ENCODE assay signal across 28 cellular contexts in the genomic region with DNA sequence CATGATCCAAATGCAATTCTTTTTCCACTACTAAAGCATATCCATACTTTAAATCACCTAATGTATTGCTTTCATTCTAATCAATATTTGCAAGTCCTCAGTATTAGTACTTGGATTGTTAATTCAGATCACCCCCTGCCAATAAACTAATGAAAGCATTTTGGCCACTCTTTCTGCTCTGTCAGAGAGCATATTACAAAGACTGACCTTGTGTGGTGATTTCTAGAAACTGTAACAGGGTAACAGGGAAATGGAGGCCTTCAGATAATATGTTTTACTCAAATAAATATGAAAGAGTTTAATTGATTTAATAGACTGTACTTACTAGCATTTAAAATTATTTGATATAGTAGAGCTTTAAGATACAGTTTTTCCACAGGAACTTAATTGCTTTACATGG.
"Had no signal": no experiment of that assay in that cellular context is flagged by ENCODE, and none has a peak within 500 bp of the region (broad histone marks: within the 10 kb centered on the region; RNA-seq: fewer than 3 reads in every experiment).

No MANE protein-coding gene starts in this region.

- H3K9me3 Mint-ChIP-seq: mesothelial cell of epicardium, neural crest cell had no signal

- H3K27me3 ChIP-seq: esophagus squamous epithelium, heart right ventricle, left lung, right atrium auricular region, stomach, thyroid gland, vagina had no signal

- H3K27ac ChIP-seq: esophagus squamous epithelium, heart right ventricle, left lung, prostate gland, right atrium auricular region, stomach, thyroid gland, vagina had no signal

- H3K9me3 ChIP-seq: esophagus squamous epithelium, heart right ventricle, mucosa of descending colon, prostate gland, right atrium auricular region, stomach, thyroid gland, vagina had no signal

- H3K27ac Mint-ChIP-seq: effector memory CD8-positive, alpha-beta T cell; mesothelial cell of epicardium; naive B cell; natural killer cell treated with Interleukin-12 subunit alpha and Interleukin-12 subunit beta and Interleukin-15 and Interleukin-18, amount 100 ng/mL, for 72 hours had no signal

- H3K27me3 Mint-ChIP-seq: effector memory CD8-positive, alpha-beta T cell; naive B cell; natural killer cell treated with Interleukin-12 subunit alpha and Interleukin-12 subunit beta and Interleukin-15 and Interleukin-18, amount 100 ng/mL, for 72 hours had no signal

- H3K36me3 Mint-ChIP-seq: mesothelial cell of epicardium; naive B cell; natural killer cell treated with Interleukin-12 subunit alpha and Interleukin-12 subunit beta and Interleukin-15 and Interleukin-18, amount 100 ng/mL, for 72 hours had no signal

- H3K4me3 Mint-ChIP-seq: effector memory CD8-positive, alpha-beta T cell; mesothelial cell of epicardium; natural killer cell treated with Interleukin-12 subunit alpha and Interleukin-12 subunit beta and Interleukin-15 and Interleukin-18, amount 100 ng/mL, for 72 hours; neural crest cell had no signal

- H3K4me2 ChIP-seq: smooth muscle cell had no signal

- DNase-seq: effector memory CD8-positive, alpha-beta T cell; erythroblast; esophagus squamous epithelium; foreskin melanocyte; glutamatergic neuron; heart right ventricle; hippocampal formation; left cardiac atrium; left lung; mesenchymal stem cell; mucosa of descending colon; naive B cell; stimulated activated CD4-positive, alpha-beta T cell treated with anti-CD3 and anti-CD28 coated beads, Interleukin-12 subunit alpha, Interleukin-12 subunit beta, amount 100 ng/mL, for 4 hours; stimulated activated CD4-positive, alpha-beta T cell treated with anti-CD3 and anti-CD28 coated beads, Interleukin-1b, Interleukin-23, amount 100 ng/mL, for 48 hours; stimulated activated CD4-positive, alpha-beta T cell treated with anti-CD3 and anti-CD28 coated beads, Interleukin-4, amount 100 ng/mL, for 1 hour; stimulated activated CD8-positive, alpha-beta memory T cell treated with anti-CD3 and anti-CD28 coated beads, Interleukin-4, amount 100 ng/mL, for 48 hours; stimulated activated naive CD4-positive, alpha-beta T cell treated with Interleukin-2 at 50 U/mL for 16 hours; stomach; thyroid gland; trophoblast cell had no signal

- H3K36me3 ChIP-seq: esophagus squamous epithelium, heart right ventricle, left lung, prostate gland, right atrium auricular region, stomach, thyroid gland, vagina had no signal

- H3K4me1 Mint-ChIP-seq: naive B cell had no signal

- H3K4me1 ChIP-seq: esophagus squamous epithelium, heart right ventricle, left lung, prostate gland, right atrium auricular region, stomach, thyroid gland, vagina had no signal

- ATAC-seq: effector memory CD8-positive, alpha-beta T cell; heart right ventricle; left cardiac atrium; left lung; mucosa of descending colon; natural killer cell treated with Interleukin-12 subunit alpha and Interleukin-12 subunit beta and Interleukin-15 and Interleukin-18, amount 100 ng/mL, for 72 hours; sciatic nerve had no signal

- H3K4me3 ChIP-seq: esophagus squamous epithelium, heart right ventricle, left lung, mucosa of descending colon, prostate gland, right atrium auricular region, smooth muscle cell, stomach, thyroid gland, vagina had no signal
